1 cellular context compared by ENCODE assay signal in genomic region chr13:32047088-32047487, GRCh38.
TF ChIP-seq lines count a peak whose summit lies in the region.

No MANE protein-coding gene starts in this region.

TF ChIP-seq in GM12878, 131 proteins besides CTCF, POLR2A, EP300 and RAD21 (continued from another document):
- TF ChIP-seq, protein P1, sequence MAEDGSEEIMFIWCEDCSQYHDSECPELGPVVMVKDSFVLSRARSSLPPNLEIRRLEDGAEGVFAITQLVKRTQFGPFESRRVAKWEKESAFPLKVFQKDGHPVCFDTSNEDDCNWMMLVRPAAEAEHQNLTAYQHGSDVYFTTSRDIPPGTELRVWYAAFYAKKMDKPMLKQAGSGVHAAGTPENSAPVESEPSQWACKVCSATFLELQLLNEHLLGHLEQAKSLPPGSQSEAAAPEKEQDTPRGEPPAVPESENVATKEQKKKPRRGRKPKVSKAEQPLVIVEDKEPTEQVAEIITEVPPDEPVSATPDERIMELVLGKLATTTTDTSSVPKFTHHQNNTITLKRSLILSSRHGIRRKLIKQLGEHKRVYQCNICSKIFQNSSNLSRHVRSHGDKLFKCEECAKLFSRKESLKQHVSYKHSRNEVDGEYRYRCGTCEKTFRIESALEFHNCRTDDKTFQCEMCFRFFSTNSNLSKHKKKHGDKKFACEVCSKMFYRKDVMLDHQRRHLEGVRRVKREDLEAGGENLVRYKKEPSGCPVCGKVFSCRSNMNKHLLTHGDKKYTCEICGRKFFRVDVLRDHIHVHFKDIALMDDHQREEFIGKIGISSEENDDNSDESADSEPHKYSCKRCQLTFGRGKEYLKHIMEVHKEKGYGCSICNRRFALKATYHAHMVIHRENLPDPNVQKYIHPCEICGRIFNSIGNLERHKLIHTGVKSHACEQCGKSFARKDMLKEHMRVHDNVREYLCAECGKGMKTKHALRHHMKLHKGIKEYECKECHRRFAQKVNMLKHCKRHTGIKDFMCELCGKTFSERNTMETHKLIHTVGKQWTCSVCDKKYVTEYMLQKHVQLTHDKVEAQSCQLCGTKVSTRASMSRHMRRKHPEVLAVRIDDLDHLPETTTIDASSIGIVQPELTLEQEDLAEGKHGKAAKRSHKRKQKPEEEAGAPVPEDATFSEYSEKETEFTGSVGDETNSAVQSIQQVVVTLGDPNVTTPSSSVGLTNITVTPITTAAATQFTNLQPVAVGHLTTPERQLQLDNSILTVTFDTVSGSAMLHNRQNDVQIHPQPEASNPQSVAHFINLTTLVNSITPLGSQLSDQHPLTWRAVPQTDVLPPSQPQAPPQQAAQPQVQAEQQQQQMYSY (CRISPR knock-in tag; IDR thresholded peaks at IDR 0.05) = no peak
- TF ChIP-seq ZNF207 (IDR thresholded peaks at IDR 0.05; ENCODE audit: borderline replicate concordance) (no peak), NFXL1 (IDR thresholded peaks at IDR 0.05; ENCODE audit: borderline replicate concordance) (no peak), JUNB (IDR thresholded peaks at IDR 0.05) (no peak)
